Comparison of ENCODE assay signal across 8 cellular contexts in the genomic region with DNA sequence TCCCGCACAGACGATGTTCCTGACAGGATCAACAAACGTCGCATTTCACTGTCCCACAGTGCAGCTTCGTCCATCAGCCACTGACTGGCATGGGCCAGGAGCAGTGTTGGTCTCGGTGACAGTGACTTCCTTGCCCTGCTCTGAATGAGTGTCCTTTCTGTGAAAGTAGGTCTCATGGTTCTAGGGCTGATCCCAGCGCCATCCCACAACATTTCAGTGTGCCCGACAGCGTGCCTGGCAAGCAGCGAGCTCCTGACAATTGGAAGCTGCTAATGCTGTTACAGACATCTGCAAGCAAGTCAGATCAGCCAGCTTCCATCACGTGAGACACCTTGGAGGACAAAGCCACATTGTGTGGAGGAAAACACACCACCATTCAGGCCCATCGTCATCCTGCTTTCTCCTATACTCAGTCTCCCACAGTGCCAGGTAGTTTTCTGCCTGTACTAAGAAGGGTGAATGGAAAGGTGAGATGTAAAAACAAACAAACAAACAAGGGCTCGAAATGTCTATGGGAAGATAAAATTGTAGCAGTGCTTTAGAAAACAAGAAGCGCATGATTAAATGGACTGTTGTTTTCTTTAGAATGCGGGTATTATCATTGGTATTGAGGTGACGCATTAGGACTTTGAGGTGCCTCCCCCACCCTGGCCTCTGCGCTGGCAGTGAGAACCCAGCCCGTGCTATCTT. TPM values are rescaled to one million over a fixed set of nuclear protein-coding genes. Genes with fewer than 3 reads are reported as not detected.
DNase-seq lines count a peak whose midpoint lies in the region; ATAC-seq and TF ChIP-seq lines count a peak whose summit lies in the region.

No MANE protein-coding gene starts in this region.

- no peak for TF ChIP-seq CTCF in uterus (IDR thresholded peaks at IDR 0.05)

- H3K27me3 ChIP-seq in uterus = no peaks in the 10 kb centered on the region

- no peaks in the 10 kb centered on the region for H3K27me3 Mint-ChIP-seq in activated naive CD8-positive, alpha-beta T cell treated with anti-CD3 and anti-CD28 coated beads for 36 hours

- no peaks in the 10 kb centered on the region for H3K9me3 ChIP-seq in uterus

- no peaks in the 10 kb centered on the region for H3K9me3 Mint-ChIP-seq in activated naive CD8-positive, alpha-beta T cell treated with anti-CD3 and anti-CD28 coated beads for 36 hours

- H3K27ac Mint-ChIP-seq in activated naive CD8-positive, alpha-beta T cell treated with anti-CD3 and anti-CD28 coated beads for 36 hours = no peak overlapping the region

- peaks cover 6% of the 10 kb centered on the region in 2 donors for H3K4me1 ChIP-seq in uterus

- no peaks in the 10 kb centered on the region for H3K4me1 Mint-ChIP-seq in activated naive CD8-positive, alpha-beta T cell treated with anti-CD3 and anti-CD28 coated beads for 36 hours

- TF ChIP-seq POLR2A in uterus (IDR thresholded peaks at IDR 0.05) = no peak

- peak; percentile 27 to 63 for DNase-seq in NCI-H2081 (lab: John Stamatoyannopoulos, UW)
- no peak for DNase-seq in NCI-H2081 treated with DMSO at 0.1 percent for 48 hours (lab: John Stamatoyannopoulos, UW)
- no peak for DNase-seq in epithelial cell of prostate (ENCODE audit: low read depth, low spot score)
- DNase-seq in midbrain (lab: John Stamatoyannopoulos, UW) = peak; percentile 42
- DNase-seq in uterus = no peak
- DNase-seq in activated naive CD8-positive, alpha-beta T cell treated with anti-CD3 and anti-CD28 coated beads for 36 hours = no peak

- H3K36me3 ChIP-seq in uterus = no peaks in the 10 kb centered on the region

- ATAC-seq in HG02588 (IDR thresholded peaks at IDR 0.05; ENCODE audit: unreplicated experiment) (no peak), HG03571 (IDR thresholded peaks at IDR 0.05; ENCODE audit: unreplicated experiment) (no peak)

- peak overlapping the region; percentile 96 for H3K27ac ChIP-seq in epithelial cell of prostate
- H3K27ac ChIP-seq in uterus = peak overlapping the region; percentile 78 to 79

- intact Hi-C loops in uterus (cut with DNase I; ENCODE audit: low total_unique reads) = no loop called here

- peaks cover 12% of the 10 kb centered on the region for H3K36me3 Mint-ChIP-seq in activated naive CD8-positive, alpha-beta T cell treated with anti-CD3 and anti-CD28 coated beads for 36 hours

- no peak overlapping the region for H3K4me3 ChIP-seq in uterus

- H3K4me3 Mint-ChIP-seq in activated naive CD8-positive, alpha-beta T cell treated with anti-CD3 and anti-CD28 coated beads for 36 hours = no peak overlapping the region

RNA-seq across cellular contexts. Expression of a gene that starts 21.9 kb away (rescaled TPM):
- total RNA-seq in uterus = 10 to 100 TPM; 19.0 to 67.6 (median 39.6) TPM
- 1 to 10 TPM; 1.2 to 1.4 TPM for total RNA-seq in activated naive CD8-positive, alpha-beta T cell treated with anti-CD3 and anti-CD28 coated beads for 36 hours

RNA-seq across cellular contexts. Expression of a gene that starts 42.7 kb away (rescaled TPM):
- 100 to 1,000 TPM in 3 of 4 donors, 10 to 100 TPM in 1; 91.7 to 176 (median 166) TPM for total RNA-seq in uterus
- 100 to 1,000 TPM; 565 to 569 TPM for total RNA-seq in activated naive CD8-positive, alpha-beta T cell treated with anti-CD3 and anti-CD28 coated beads for 36 hours

Comparison
In these comparisons a context has a peak if more than half of its experiments do, and no peak if none do; other contexts are left out.
1. DNase-seq: peak in NCI-H2081 (2 of 2) and midbrain (single experiment); none in NCI-H2081 treated with DMSO at 0.1 percent for 48 hours (single experiment), epithelial cell of prostate (single experiment), uterus (0 of 2) and activated naive CD8-positive, alpha-beta T cell treated with anti-CD3 and anti-CD28 coated beads for 36 hours (single experiment).
2. RNA of a gene that starts 21.9 kb away (total RNA-seq): 19.0 to 67.6 TPM in uterus; 1.2 to 1.4 TPM in activated naive CD8-positive, alpha-beta T cell treated with anti-CD3 and anti-CD28 coated beads for 36 hours; every median in the first group is over 4 times any median in the second.